Comparison of ENCODE assay signal across 8 cellular contexts in the genomic region with DNA sequence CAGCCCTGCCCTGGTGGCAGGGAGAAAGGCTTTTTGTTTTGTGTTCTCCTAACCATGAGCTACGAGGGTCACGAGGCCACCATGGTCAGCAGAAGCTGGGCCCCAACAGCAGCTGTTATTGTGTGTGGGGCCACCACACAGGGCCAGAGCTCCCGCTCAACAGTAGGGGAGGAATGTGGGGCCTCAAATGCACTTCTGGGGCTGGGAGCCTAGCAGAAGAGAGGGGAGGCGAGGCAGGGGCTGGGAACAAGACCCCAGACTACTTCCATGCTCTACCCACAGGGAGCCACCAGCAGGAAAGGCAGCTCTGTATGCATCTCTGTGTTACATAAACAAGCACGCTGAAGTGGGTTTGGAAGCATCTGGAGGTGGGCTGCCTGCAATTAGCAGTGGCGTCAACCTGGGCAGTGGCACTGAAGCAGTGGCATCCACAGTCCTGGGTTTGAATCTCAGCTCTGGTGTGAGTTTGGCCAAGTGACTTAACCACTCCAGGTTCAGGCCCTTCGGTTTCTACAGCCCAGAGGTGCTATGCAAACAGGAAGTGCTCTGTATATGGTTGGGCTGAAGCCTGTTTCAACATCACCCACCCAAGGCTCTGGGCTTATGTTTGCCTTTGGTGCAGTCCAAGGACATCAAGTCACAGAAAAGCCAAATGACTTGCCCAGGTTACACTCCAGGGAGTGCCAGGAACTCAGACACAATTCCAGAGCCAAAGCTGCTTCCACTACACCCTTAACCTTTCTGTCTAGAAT. TPM values are rescaled to one million over a fixed set of nuclear protein-coding genes. Genes with fewer than 3 reads are reported as not detected.
A peak's percentile ranks its signal among the peaks of the same experiment; 100 is the strongest.
DNase-seq lines count a peak whose midpoint lies in the region; ATAC-seq lines count a peak whose summit lies in the region.

No MANE protein-coding gene starts in this region.

- H3K27ac ChIP-seq in temporal lobe (ENCODE audit: low read depth, low read length) = peak overlapping the region; percentile 99

- intact Hi-C loops in left colon (cut with DNase I, micrococcal nuclease) = no loop called here

- peak; percentile 83 for ATAC-seq in left colon

- peak; percentile 5 for DNase-seq in NCI-H748 (lab: John Stamatoyannopoulos, UW; ENCODE audit: unreplicated experiment)
- no peak for DNase-seq in NCI-H748 treated with DMSO at 0.1 percent for 48 hours (lab: John Stamatoyannopoulos, UW)
- peak in 52 of 56 donors; percentile 13 to 91 (median 69) for DNase-seq in amygdala (lab: John Stamatoyannopoulos, UW)
- peak in 1 of 2 donors; percentile 79 for DNase-seq in left colon
- no peak for DNase-seq in activated CD4-positive, alpha-beta T cell treated with anti-CD3 and anti-CD28 coated beads for 1 hour
- no peak for DNase-seq in GM19238 (ENCODE audit: insufficient read length, low spot score)
- no peak for DNase-seq in activated naive CD4-positive, alpha-beta T cell treated with anti-CD3 and anti-CD28 coated beads, Interleukin-2, amount 50 U/mL, for 16 hours

RNA-seq across cellular contexts. Expression of gene GLTP, which starts 16.2 kb away (rescaled TPM):
- total RNA-seq in left colon (100 to 1,000 TPM in 1 of 2 donors, 10 to 100 TPM in 1; 95.0 to 128 TPM), temporal lobe (9.8 TPM)

RNA-seq across cellular contexts. Expression of gene TRPV4, which starts 30.9 kb away (rescaled TPM):
- total RNA-seq in left colon (under 1 TPM; 0.09 to 0.36 TPM), temporal lobe (0.25 TPM)

RNA-seq across cellular contexts. Expression of gene TCHP, which starts 35.9 kb away (rescaled TPM):
- total RNA-seq in left colon (10 to 100 TPM; 15.0 to 17.2 TPM), temporal lobe (3.2 TPM)

Comparison
In these comparisons a context has a peak if more than half of its experiments do, and no peak if none do; other contexts are left out.
1. DNase-seq: peak in NCI-H748 (single experiment) and amygdala (52 of 56); none in NCI-H748 treated with DMSO at 0.1 percent for 48 hours (single experiment), activated CD4-positive, alpha-beta T cell treated with anti-CD3 and anti-CD28 coated beads for 1 hour (single experiment), GM19238 (single experiment) and activated naive CD4-positive, alpha-beta T cell treated with anti-CD3 and anti-CD28 coated beads, Interleukin-2, amount 50 U/mL, for 16 hours (single experiment).